20 cellular contexts compared by ENCODE assay signal in the genomic region with DNA sequence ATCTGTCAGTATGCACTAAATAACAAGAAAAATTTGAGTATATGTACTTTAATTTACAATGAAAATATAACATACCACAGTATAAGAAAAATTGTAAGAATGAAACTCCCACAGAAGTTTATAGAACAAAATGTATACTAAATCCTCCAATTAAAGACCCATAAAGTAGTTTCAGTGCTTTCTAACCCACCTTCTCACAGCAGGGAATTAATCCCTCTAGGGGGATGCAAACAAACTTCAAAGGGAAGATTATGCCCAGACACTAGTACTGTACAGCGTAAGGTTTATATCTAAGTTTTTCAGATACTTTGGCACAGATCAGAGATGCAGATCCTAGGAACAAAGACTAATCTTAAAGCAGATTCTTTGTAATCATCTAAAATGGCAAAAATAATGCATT. TPM values are rescaled to one million over a fixed set of nuclear protein-coding genes. Genes with fewer than 3 reads are reported as not detected.
DNase-seq lines count a peak whose midpoint lies in the region; ATAC-seq and TF ChIP-seq lines count a peak whose summit lies in the region.
"Had no signal": no experiment of that assay in that cellular context is flagged by ENCODE, and none has a peak within 500 bp of the region (broad histone marks: within the 10 kb centered on the region; RNA-seq: fewer than 3 reads in every experiment).

No MANE protein-coding gene starts in this region.

- peak; percentile 36 for DNase-seq in NCI-H82 (lab: John Stamatoyannopoulos, UW)
- no peak for DNase-seq in NCI-H82 treated with DMSO at 0.1 percent for 48 hours (lab: John Stamatoyannopoulos, UW; ENCODE audit: unreplicated experiment)
- DNase-seq in HEK293T (ENCODE audit: extremely low spot score): peak; percentile 33
- peak; percentile 12 for DNase-seq in NCI-H524 treated with DMSO at 0.1 percent for 48 hours (lab: John Stamatoyannopoulos, UW)
- DNase-seq in neural progenitor cell (ENCODE audit: low spot score): peak; percentile 62
- no peak for DNase-seq in naive thymus-derived CD8-positive, alpha-beta T cell
- no peak for DNase-seq in NCI-H2081 treated with DMSO at 0.1 percent for 48 hours (lab: John Stamatoyannopoulos, UW)
- no peak for DNase-seq in putamen (ENCODE audit: low spot score)
- DNase-seq: 8988T; C1 segment of cervical spinal cord; Calu3; CD4-positive, alpha-beta memory T cell; COR-L47; DMS53; DMS79 treated with DMSO at 0.1 percent for 48 hours; GF-D8; GM23248; H7; HCEC 1CT had no signal

- no peaks in the 10 kb centered on the region for H3K27me3 ChIP-seq in neural progenitor cell

- TF ChIP-seq CTCF in neural progenitor cell (IDR thresholded peaks at IDR 0.05): no peak

- H3K9ac ChIP-seq in neural progenitor cell: no peak overlapping the region
- H3K9ac ChIP-seq: GM23248 had no signal

- no peaks in the 10 kb centered on the region for H3K9me3 ChIP-seq in neural progenitor cell (ENCODE audit: low read depth)
- H3K9me3 ChIP-seq: A549 had no signal

- CTCF ChIA-PET in HEK293T (lab: Yijun Ruan, JAX): interaction anchor here (0.6 kb wide), 1 partner anchor 69 kb away, joined by 3 read pairs; no protein-coding TSS in a partner anchor

- H3F3A ChIP-seq in neural progenitor cell (ENCODE audit: low read depth): peaks cover 24% of the 10 kb centered on the region

- peaks cover 44% of the 10 kb centered on the region for H3K79me2 ChIP-seq in neural progenitor cell (ENCODE audit: low read depth)

- H4K20me1 ChIP-seq in neural progenitor cell (ENCODE audit: low read depth): no peaks in the 10 kb centered on the region

- peaks cover 13% of the 10 kb centered on the region for H3K36me3 Mint-ChIP-seq in neural progenitor cell
- H3K36me3 Mint-ChIP-seq in naive thymus-derived CD8-positive, alpha-beta T cell: peaks cover 5 to 31% (median 23%) of the 10 kb centered on the region in 3 donors

- H2AFZ ChIP-seq in neural progenitor cell (replicated peaks): no peak overlapping the region
- H2AFZ ChIP-seq: GM23248 had no signal

- peaks cover 3% of the 10 kb centered on the region for H3K36me3 ChIP-seq in neural progenitor cell

- POLR2A ChIA-PET in HEK293T (lab: Yijun Ruan, JAX): no interaction called here
- POLR2A ChIA-PET in naive thymus-derived CD8-positive, alpha-beta T cell (lab: Charles Lee): no interaction called here

- peaks cover 22% of the 10 kb centered on the region for H3K4me1 Mint-ChIP-seq in neural progenitor cell
- H3K4me1 Mint-ChIP-seq in naive thymus-derived CD8-positive, alpha-beta T cell: peaks cover 9 to 18% (median 11%) of the 10 kb centered on the region in 4 donors

- H3K4me1 ChIP-seq in neural progenitor cell: peaks cover 42% of the 10 kb centered on the region

- H3K27ac Mint-ChIP-seq in neural progenitor cell: no peak overlapping the region
- peak overlapping the region in 1 of 10 donors; percentile 85 for H3K27ac Mint-ChIP-seq in naive thymus-derived CD8-positive, alpha-beta T cell

- no peak for ATAC-seq in naive thymus-derived CD8-positive, alpha-beta T cell
- ATAC-seq: A549 had no signal

- no peak overlapping the region for H3K4me3 Mint-ChIP-seq in neural progenitor cell
- no peak overlapping the region for H3K4me3 Mint-ChIP-seq in naive thymus-derived CD8-positive, alpha-beta T cell
- H3K4me3 Mint-ChIP-seq: CD4-positive, alpha-beta memory T cell had no signal

- H3K9me3 Mint-ChIP-seq in neural progenitor cell: no peaks in the 10 kb centered on the region
- no peaks in the 10 kb centered on the region for H3K9me3 Mint-ChIP-seq in naive thymus-derived CD8-positive, alpha-beta T cell
- H3K9me3 Mint-ChIP-seq: CD4-positive, alpha-beta memory T cell had no signal

- peak overlapping the region; percentile 1 for H3K4me3 ChIP-seq in neural progenitor cell
- H3K4me3 ChIP-seq: A549, GM23248 had no signal

- peaks cover 7% of the 10 kb centered on the region for H3K27me3 Mint-ChIP-seq in neural progenitor cell (ENCODE audit: insufficient read depth, low read depth)
- no peaks in the 10 kb centered on the region for H3K27me3 Mint-ChIP-seq in naive thymus-derived CD8-positive, alpha-beta T cell
- H3K27me3 Mint-ChIP-seq: CD4-positive, alpha-beta memory T cell had no signal

- H3K4me2 ChIP-seq in neural progenitor cell: peak overlapping the region; percentile 48
- H3K4me2 ChIP-seq: A549 had no signal

- H3K27ac ChIP-seq in neural progenitor cell: no peak overlapping the region
- H3K27ac ChIP-seq: A549, GM23248 had no signal

TF ChIP-seq in HEK293T, 16 proteins besides CTCF, POLR2A, EP300 and RAD21:
- no peak for TF ChIP-seq SP1 (IDR thresholded peaks at IDR 0.05)
- TF ChIP-seq, protein P1, sequence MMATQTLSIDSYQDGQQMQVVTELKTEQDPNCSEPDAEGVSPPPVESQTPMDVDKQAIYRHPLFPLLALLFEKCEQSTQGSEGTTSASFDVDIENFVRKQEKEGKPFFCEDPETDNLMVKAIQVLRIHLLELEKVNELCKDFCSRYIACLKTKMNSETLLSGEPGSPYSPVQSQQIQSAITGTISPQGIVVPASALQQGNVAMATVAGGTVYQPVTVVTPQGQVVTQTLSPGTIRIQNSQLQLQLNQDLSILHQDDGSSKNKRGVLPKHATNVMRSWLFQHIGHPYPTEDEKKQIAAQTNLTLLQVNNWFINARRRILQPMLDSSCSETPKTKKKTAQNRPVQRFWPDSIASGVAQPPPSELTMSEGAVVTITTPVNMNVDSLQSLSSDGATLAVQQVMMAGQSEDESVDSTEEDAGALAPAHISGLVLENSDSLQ (IDR thresholded peaks at IDR 0.05): peak; percentile 11; the same call in 1 of the 2 replicates
- peak; percentile 93 for TF ChIP-seq LEF1 (IDR thresholded peaks at IDR 0.05; ENCODE audit: borderline replicate concordance)
- peak; percentile 58; the same call in 1 of the 2 replicates for TF ChIP-seq CTBP1 (IDR thresholded peaks at IDR 0.05; ENCODE audit: borderline replicate concordance)
- TF ChIP-seq ELF4 (IDR thresholded peaks at IDR 0.05): no peak

RNA-seq across cellular contexts. Expression of a gene that starts 57.2 kb away (rescaled TPM):
- total RNA-seq in neural progenitor cell (ENCODE audit: low replicate concordance): 37.4 and 48.1 TPM in 2 replicates
- 10 to 100 TPM; 14.2 to 14.3 TPM for total RNA-seq in naive thymus-derived CD8-positive, alpha-beta T cell
- polyA plus RNA-seq in naive thymus-derived CD8-positive, alpha-beta T cell: 1 to 10 TPM; 2.6 to 5.3 (median 3.9) TPM

Comparison
In these comparisons a context has a peak if more than half of its experiments do, and no peak if none do; other contexts are left out.
1. DNase-seq: peak in NCI-H82 (single experiment), HEK293T (single experiment), NCI-H524 treated with DMSO at 0.1 percent for 48 hours (single experiment) and neural progenitor cell (single experiment); none in NCI-H82 treated with DMSO at 0.1 percent for 48 hours (single experiment), naive thymus-derived CD8-positive, alpha-beta T cell (0 of 10), NCI-H2081 treated with DMSO at 0.1 percent for 48 hours (single experiment) and putamen (single experiment).